ENCODE assay signal across 11 cellular contexts in the genomic region with DNA sequence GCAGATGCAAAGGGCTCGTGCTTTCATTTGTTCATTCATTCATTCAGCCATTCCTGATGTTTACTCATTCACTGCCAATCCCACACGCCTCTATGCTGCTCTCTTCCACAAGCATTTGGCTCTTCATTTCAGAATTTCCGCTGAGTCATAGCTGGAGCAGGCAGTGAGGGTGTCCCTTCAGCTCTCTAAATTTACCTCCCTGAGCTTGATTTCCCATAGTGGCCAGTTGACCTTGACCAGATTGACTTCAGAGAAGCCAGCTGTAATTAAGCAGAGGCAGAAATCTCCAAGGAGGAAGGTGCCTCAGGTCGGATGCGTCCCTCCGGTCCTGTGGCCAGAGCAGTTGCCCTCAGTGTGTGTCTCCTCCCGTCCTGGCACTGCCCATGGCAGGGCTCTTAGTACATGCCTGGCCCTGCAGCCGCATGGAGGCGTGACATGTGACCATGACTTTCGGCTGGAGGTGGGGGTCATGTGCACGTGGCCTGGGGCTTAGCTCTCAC.
DNase-seq lines count a peak whose midpoint lies in the region; ATAC-seq, FAIRE-seq and TF ChIP-seq lines count a peak whose summit lies in the region.
"Had no signal": no experiment of that assay in that cellular context is flagged by ENCODE, and none has a peak within 500 bp of the region (broad histone marks: within the 10 kb centered on the region; RNA-seq: fewer than 3 reads in every experiment).

No MANE protein-coding gene starts in this region.

- no peaks in the 10 kb centered on the region for H4K20me1 ChIP-seq in HepG2 (ENCODE audit: insufficient read depth, low read length)

- ATAC-seq in HepG2 (no peak; the same call in 1 of the 3 replicates), HG02588 (IDR thresholded peaks at IDR 0.05; ENCODE audit: unreplicated experiment) (no peak)

- no peak for TF ChIP-seq RAD21 in HepG2 (CRISPR knock-in tag; IDR thresholded peaks at IDR 0.05)

- H3K4me1 ChIP-seq in HepG2 (ENCODE audit: insufficient read depth, low read length) (0 out of 2 replicates have a peak, but pooled peaks cover 6% of the 10 kb centered on the region), spleen (peaks cover 0 to 7% (median 2%) of the 10 kb centered on the region in 6 donors)

- no peak for FAIRE-seq in HepG2 (lab: Jason Lieb, UNC)

- DNase-seq in A172 (ENCODE audit: low spot score) (peak; percentile 85), M059J (ENCODE audit: low read depth) (peak; percentile 96), dedifferentiated amniotic fluid mesenchymal stem cell (ENCODE audit: extremely low spot score) (peak; percentile 79), HepG2 (ENCODE audit: low spot score) (peak; percentile 10), 8988T (no peak), spleen (no peak)
- no peak for DNase-seq in stimulated activated CD4-positive, alpha-beta T cell treated with anti-CD3 and anti-CD28 coated beads, Interleukin-2, amount 100 ng/mL, for 24 hours
- DNase-seq: C1 segment of cervical spinal cord; stimulated activated CD4-positive, alpha-beta T cell treated with anti-CD3 and anti-CD28 coated beads, Interleukin-4, amount 100 ng/mL, for 24 hours had no signal

- in situ Hi-C loops in HepG2 (cut with HindIII; ENCODE audit: extremely low pct_ligation_motif_present, low pct_unique_long_range_greater_than_20kb), result no loop called here

- TF ChIP-seq EP300 in HepG2 (IDR thresholded peaks at IDR 0.05; ENCODE audit: low read depth in 2 of 2, low read length in 2 of 2) (no peak), HepG2 (CRISPR knock-in tag; IDR thresholded peaks at IDR 0.05; ENCODE audit: borderline replicate concordance) (no peak)

- H3K27me3 ChIP-seq in HepG2 (ENCODE audit: control insufficient read depth in 1 of 2, insufficient read depth in 2 of 2, low read length in 2 of 2) (peaks cover 0 to 27% of the 10 kb centered on the region in 2 experiments; a peak in 4 of 5 replicates), spleen (replicated peaks in 1 of 7) (no peaks in the 10 kb centered on the region)

- H3K9me3 ChIP-seq in HepG2 (ENCODE audit: low read length), result no peaks in the 10 kb centered on the region
- peaks cover 0 to 11% (median 2%) of the 10 kb centered on the region in 8 donors for H3K9me3 ChIP-seq in spleen

- no peaks in the 10 kb centered on the region for H3K79me2 ChIP-seq in HepG2 (ENCODE audit: insufficient read depth, low read length)

- intact Hi-C loops in HepG2 (cut with micrococcal nuclease; ENCODE audit: unreplicated experiment), result no loop called here
- intact Hi-C loops in spleen (cut with DNase I; ENCODE audit: low total_unique reads), result no loop called here

- no peak overlapping the region for H2AFZ ChIP-seq in HepG2 (ENCODE audit: low read length)

- no peak overlapping the region for H3K9ac ChIP-seq in HepG2 (ENCODE audit: insufficient read depth, low read depth, low read length)

- TF ChIP-seq CTCF in HepG2 (CRISPR knock-in tag; IDR thresholded peaks at IDR 0.05), result no peak
- no peak for TF ChIP-seq CTCF in spleen (IDR thresholded peaks at IDR 0.05 in 8 of 11, conservative IDR thresholded peaks at IDR 0.05 in 3 of 11)

- CTCF ChIA-PET in HepG2 (lab: Yijun Ruan, JAX; ENCODE audit: low intra/inter-chr PET ratio, low total read pairs), result no interaction called here

- H3K4me2 ChIP-seq in HepG2 (ENCODE audit: low read depth, low read length), result no peak overlapping the region

- POLR2A ChIA-PET in HepG2 (lab: Yijun Ruan, JAX), result no interaction called here

- H3K36me3 ChIP-seq in HepG2 (replicated peaks in 1 of 2; ENCODE audit: control insufficient read depth in 1 of 2, insufficient read depth in 2 of 2, low read length in 2 of 2) (no peaks in the 10 kb centered on the region), spleen (no peaks in the 10 kb centered on the region)

- H3K27ac ChIP-seq in HepG2 (ENCODE audit: extremely low read length, insufficient read depth, low read length) (no peak overlapping the region), spleen (peak overlapping the region in 4 of 8 donors; percentile 37 to 54 (median 50))
- H3K27ac ChIP-seq: HL-60 had no signal

- WGBS in HepG2 (ENCODE audit: low lambda C conversion rate), result 41% methylated on average over 11 of the region's 11 CpGs
- WGBS in spleen, 5 donors, result 55 to 75% (median 64%) methylated on average over 11 of the region's 11 CpGs

- H3K4me3 ChIP-seq in HepG2 (replicated peaks in 1 of 3; ENCODE audit: insufficient read depth in 1 of 3, low read depth in 2 of 3, low read length in 3 of 3), result no peak overlapping the region
- no peak overlapping the region for H3K4me3 ChIP-seq in spleen

- BruUV-seq in HepG2 (replicated peaks; lab: Mats Ljungman, UMichigan), result no TSS peak

- TF ChIP-seq POLR2A in HepG2 (IDR thresholded peaks at IDR 0.05; ENCODE audit: insufficient read depth in 1 of 2, low read depth in 2 of 2, low read length in 2 of 2) (no peak), spleen (IDR thresholded peaks at IDR 0.05) (no peak)

TF ChIP-seq in HepG2, 621 proteins besides CTCF, POLR2A, EP300 and RAD21:
- no peak for TF ChIP-seq TGIF2 (CRISPR knock-in tag; IDR thresholded peaks at IDR 0.05)
- TF ChIP-seq ZSCAN25 (CRISPR knock-in tag; IDR thresholded peaks at IDR 0.05), result no peak
- TF ChIP-seq ZNF841 (CRISPR knock-in tag; IDR thresholded peaks at IDR 0.05; ENCODE audit: borderline replicate concordance), result no peak
- no peak for TF ChIP-seq BRD4 (CRISPR knock-in tag; IDR thresholded peaks at IDR 0.05)
- TF ChIP-seq NFE2L2 (IDR thresholded peaks at IDR 0.05; ENCODE audit: low read length), result peak; percentile 95
- TF ChIP-seq MNT (IDR thresholded peaks at IDR 0.05), result 0 out of 2 replicates have a peak, but pooled peaks have one; percentile 19
- no peak for TF ChIP-seq ZNF704 (CRISPR knock-in tag; IDR thresholded peaks at IDR 0.05; ENCODE audit: borderline replicate concordance)
- TF ChIP-seq TOPORS (CRISPR knock-in tag; IDR thresholded peaks at IDR 0.05), result no peak
- TF ChIP-seq ZNF850 (CRISPR knock-in tag; conservative IDR thresholded peaks at IDR 0.05), result no peak
- no peak for TF ChIP-seq ZFP36L1 (CRISPR knock-in tag; IDR thresholded peaks at IDR 0.05)
- no peak for TF ChIP-seq ZMYM2 (CRISPR knock-in tag; IDR thresholded peaks at IDR 0.05)
- peak; percentile 41 to 50 for TF ChIP-seq MAFK (conservative IDR thresholded peaks at IDR 0.05 in 1 of 2, IDR thresholded peaks at IDR 0.05 in 1 of 2; ENCODE audit: low read length in 2 of 2)
- TF ChIP-seq, protein P1, sequence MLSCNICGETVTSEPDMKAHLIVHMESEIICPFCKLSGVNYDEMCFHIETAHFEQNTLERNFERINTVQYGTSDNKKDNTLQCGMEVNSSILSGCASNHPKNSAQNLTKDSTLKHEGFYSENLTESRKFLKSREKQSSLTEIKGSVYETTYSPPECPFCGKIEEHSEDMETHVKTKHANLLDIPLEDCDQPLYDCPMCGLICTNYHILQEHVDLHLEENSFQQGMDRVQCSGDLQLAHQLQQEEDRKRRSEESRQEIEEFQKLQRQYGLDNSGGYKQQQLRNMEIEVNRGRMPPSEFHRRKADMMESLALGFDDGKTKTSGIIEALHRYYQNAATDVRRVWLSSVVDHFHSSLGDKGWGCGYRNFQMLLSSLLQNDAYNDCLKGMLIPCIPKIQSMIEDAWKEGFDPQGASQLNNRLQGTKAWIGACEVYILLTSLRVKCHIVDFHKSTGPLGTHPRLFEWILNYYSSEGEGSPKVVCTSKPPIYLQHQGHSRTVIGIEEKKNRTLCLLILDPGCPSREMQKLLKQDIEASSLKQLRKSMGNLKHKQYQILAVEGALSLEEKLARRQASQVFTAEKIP (CRISPR knock-in tag; IDR thresholded peaks at IDR 0.05; ENCODE audit: borderline replicate concordance), result no peak
- peak; percentile 66; the same call in 1 of the 2 replicates for TF ChIP-seq NFE2 (CRISPR knock-in tag; IDR thresholded peaks at IDR 0.05)

Comparison
In these comparisons a context has a peak if more than half of its experiments do, and no peak if none do; other contexts are left out.
1. DNase-seq: peak in A172 (single experiment), M059J (single experiment), dedifferentiated amniotic fluid mesenchymal stem cell (single experiment) and HepG2 (single experiment); none in stimulated activated CD4-positive, alpha-beta T cell treated with anti-CD3 and anti-CD28 coated beads, Interleukin-2, amount 100 ng/mL, for 24 hours (0 of 2), 8988T (single experiment) and spleen (single experiment).